In the genomic region with DNA sequence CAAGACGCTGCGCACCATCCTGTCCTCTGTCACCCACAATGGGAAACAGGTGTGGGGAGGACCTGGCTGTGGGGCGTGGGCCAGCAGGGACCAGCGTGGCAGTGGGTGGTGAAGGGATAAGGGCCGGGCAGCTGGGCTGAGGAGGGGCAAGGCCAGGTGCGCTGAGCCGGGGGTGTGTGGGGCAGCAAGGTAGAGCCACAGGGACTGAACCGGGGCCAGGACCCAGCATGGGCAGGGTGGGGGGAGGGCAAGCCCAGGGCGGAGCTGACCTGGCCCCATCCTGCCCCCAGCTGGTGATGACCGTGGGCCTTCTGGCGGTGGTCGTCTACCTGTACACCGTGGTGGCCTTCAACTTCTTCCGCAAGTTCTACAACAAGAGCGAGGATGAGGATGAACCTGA, we compare ENCODE assay signal across 26 cellular contexts. TPM values are rescaled to one million over a fixed set of nuclear protein-coding genes. Genes with fewer than 3 reads are reported as not detected.
"Had no signal": no experiment of that assay in that cellular context is flagged by ENCODE, and none has a peak within 500 bp of the region (broad histone marks: within the 10 kb centered on the region; RNA-seq: fewer than 3 reads in every experiment).

No MANE protein-coding gene starts in this region.

- H3K27ac ChIP-seq: neural progenitor cell, prostate gland, sigmoid colon, suprapubic skin, transverse colon had no signal

- H3K9me3 ChIP-seq: gastrocnemius medialis, mucosa of descending colon, prostate gland, sigmoid colon, suprapubic skin, transverse colon had no signal

- H3K27me3 Mint-ChIP-seq: natural killer cell treated with Interleukin-12 subunit alpha and Interleukin-12 subunit beta and Interleukin-15 and Interleukin-18, amount 100 ng/mL, for 72 hours; stimulated activated naive CD8-positive, alpha-beta T cell treated with anti-CD3 and anti-CD28 coated beads, Interleukin-15, amount 100 ng/mL, for 72 hours had no signal

- H3K4me3 ChIP-seq: gastrocnemius medialis, mucosa of descending colon, neural progenitor cell, prostate gland, sigmoid colon, suprapubic skin, transverse colon had no signal

- H3K4me1 Mint-ChIP-seq: mesothelial cell of epicardium, neural progenitor cell had no signal

- ATAC-seq: left lobe of liver; mucosa of descending colon; stimulated activated naive B cell treated with anti-CD40 and anti-IgM and Interleukin-4, amounts not matched to agents 10 μg/mL and 1 μg/mL and 100 μg/mL, for 72 hours; stimulated activated naive CD8-positive, alpha-beta T cell treated with anti-CD3 and anti-CD28 coated beads, Interleukin-15, amount 100 ng/mL, for 72 hours had no signal

- H3K4me1 ChIP-seq: gastrocnemius medialis, neural progenitor cell, prostate gland, sigmoid colon, transverse colon had no signal

- H3K9me3 Mint-ChIP-seq: mesothelial cell of epicardium; naive B cell; natural killer cell treated with Interleukin-12 subunit alpha and Interleukin-12 subunit beta and Interleukin-15 and Interleukin-18, amount 100 ng/mL, for 72 hours; neural progenitor cell; stimulated activated naive B cell treated with anti-CD40 and anti-IgM and Interleukin-4, amounts not matched to agents 10 μg/mL and 1 μg/mL and 100 μg/mL, for 72 hours; stimulated activated naive CD8-positive, alpha-beta T cell treated with anti-CD3 and anti-CD28 coated beads, Interleukin-15, amount 100 ng/mL, for 72 hours had no signal

- H3K4me3 Mint-ChIP-seq: mesothelial cell of epicardium; naive B cell; natural killer cell treated with Interleukin-12 subunit alpha and Interleukin-12 subunit beta and Interleukin-15 and Interleukin-18, amount 100 ng/mL, for 72 hours; neural progenitor cell; stimulated activated naive B cell treated with anti-CD40 and anti-IgM and Interleukin-4, amounts not matched to agents 10 μg/mL and 1 μg/mL and 100 μg/mL, for 72 hours; stimulated activated naive CD8-positive, alpha-beta T cell treated with anti-CD3 and anti-CD28 coated beads, Interleukin-15, amount 100 ng/mL, for 72 hours had no signal

- H3K36me3 Mint-ChIP-seq: mesothelial cell of epicardium; naive B cell; natural killer cell treated with Interleukin-12 subunit alpha and Interleukin-12 subunit beta and Interleukin-15 and Interleukin-18, amount 100 ng/mL, for 72 hours; neural progenitor cell; stimulated activated naive B cell treated with anti-CD40 and anti-IgM and Interleukin-4, amounts not matched to agents 10 μg/mL and 1 μg/mL and 100 μg/mL, for 72 hours had no signal

- H3K36me3 ChIP-seq: neural progenitor cell, prostate gland, sigmoid colon, suprapubic skin, transverse colon had no signal

- H3K27ac Mint-ChIP-seq: mesothelial cell of epicardium; natural killer cell treated with Interleukin-12 subunit alpha and Interleukin-12 subunit beta and Interleukin-15 and Interleukin-18, amount 100 ng/mL, for 72 hours; neural progenitor cell; stimulated activated naive B cell treated with anti-CD40 and anti-IgM and Interleukin-4, amounts not matched to agents 10 μg/mL and 1 μg/mL and 100 μg/mL, for 72 hours had no signal

- DNase-seq: cerebellar nuclear complex; cortex of kidney; foreskin fibroblast; head of caudate nucleus; kidney; mesenchymal stem cell; mucosa of descending colon; naive B cell; nucleus accumbens; right cardiac atrium; sigmoid colon; stimulated activated CD4-positive, alpha-beta T cell treated with anti-CD3 and anti-CD28 coated beads, Interleukin-2, amount 100 ng/mL, for 24 hours; stimulated activated CD4-positive, alpha-beta T cell treated with anti-CD3 and anti-CD28 coated beads, Interleukin-4, amount 100 ng/mL, for 24 hours; stimulated activated naive B cell treated with anti-CD40 and anti-IgM and Interleukin-4, amounts not matched to agents 10 μg/mL and 1 μg/mL and 100 μg/mL, for 72 hours; stimulated activated naive CD8-positive, alpha-beta T cell treated with anti-CD3 and anti-CD28 coated beads, Interleukin-15, amount 100 ng/mL, for 72 hours; transverse colon had no signal

- H3K27me3 ChIP-seq: gastrocnemius medialis, neural progenitor cell, sigmoid colon, suprapubic skin, transverse colon had no signal

RNA-seq across cellular contexts. Expression of gene MAP4K1, which starts 37.7 kb away (rescaled TPM):
- total RNA-seq: dermis microvascular lymphatic vessel endothelial cell, glomerular endothelial cell, lung microvascular endothelial cell had no signal
